In genomic region chrX:13747836-13748235, GRCh38 we compare ENCODE assay signal across 8 cellular contexts. TPM values are rescaled to one million over a fixed set of nuclear protein-coding genes. Genes with fewer than 3 reads are reported as not detected.
DNase-seq lines count a peak whose midpoint lies in the region; ATAC-seq and TF ChIP-seq lines count a peak whose summit lies in the region.

No MANE protein-coding gene starts in this region.

- peaks cover 46% of the 10 kb centered on the region for H3K4me1 ChIP-seq in OCI-LY7 (ENCODE audit: insufficient read depth, low read length, poor library complexity, severe bottlenecking)
- no peaks in the 10 kb centered on the region for H3K4me1 ChIP-seq in colonic mucosa

- H4K20me1 ChIP-seq in OCI-LY7 (ENCODE audit: insufficient read depth, low read length), result no peaks in the 10 kb centered on the region

- peaks cover 17% of the 10 kb centered on the region; the same call in 1 of the 2 replicates for H3K79me2 ChIP-seq in OCI-LY7 (ENCODE audit: insufficient read depth, low read depth, low read length)

- H3K9me3 ChIP-seq in OCI-LY7 (ENCODE audit: low read length), result no peaks in the 10 kb centered on the region
- no peaks in the 10 kb centered on the region for H3K9me3 ChIP-seq in colonic mucosa

- intact Hi-C loops in OCI-LY7 (cut with micrococcal nuclease; ENCODE audit: unreplicated experiment), result no loop called here
- intact Hi-C loops in colonic mucosa (cut with DNase I), result loop anchor here (5.0 kb wide), 1 partner anchor 91 kb away; no protein-coding TSS in a partner anchor

- H3K27ac ChIP-seq in OCI-LY7 (ENCODE audit: low read depth, low read length, poor library complexity, severe bottlenecking) (no peak overlapping the region), colonic mucosa (no peak overlapping the region)

- H3K36me3 Mint-ChIP-seq in memory B cell, result peaks cover 11% of the 10 kb centered on the region

- CTCF ChIA-PET in OCI-LY7 (lab: Charles Lee; ENCODE audit: unreplicated experiment), result no interaction called here

- no peak for TF ChIP-seq POLR2A in GM18505 (IDR thresholded peaks at IDR 0.05; ENCODE audit: borderline replicate concordance, extremely low read depth, insufficient read depth, insufficient read length)

- TF ChIP-seq CTCF in OCI-LY7 (conservative IDR thresholded peaks at IDR 0.05; ENCODE audit: low read length), result peak; percentile 69
- TF ChIP-seq CTCF in colonic mucosa (IDR thresholded peaks at IDR 0.05), result peak; percentile 48

- H3K9me2 ChIP-seq in OCI-LY7 (ENCODE audit: insufficient read depth, low read length), result no peaks in the 10 kb centered on the region

- H3K9ac ChIP-seq in colonic mucosa (ENCODE audit: low read depth in 2 of 2, low read length in 2 of 2), result no peak overlapping the region

- H3K27ac Mint-ChIP-seq in memory B cell, result peak overlapping the region; percentile 60

- H3K27me3 ChIP-seq in colonic mucosa, result no peaks in the 10 kb centered on the region

- no peaks in the 10 kb centered on the region for H3K27me3 Mint-ChIP-seq in memory B cell

- H3K36me3 ChIP-seq in OCI-LY7 (ENCODE audit: insufficient read depth, low read length), result peaks cover 94% of the 10 kb centered on the region
- no peaks in the 10 kb centered on the region for H3K36me3 ChIP-seq in colonic mucosa

- BruUV-seq in OCI-LY7 (replicated peaks; lab: Mats Ljungman, UMichigan), result no TSS peak

- H3K4me3 Mint-ChIP-seq in memory B cell, result no peak overlapping the region

- no peak overlapping the region for H3K4me2 ChIP-seq in OCI-LY7 (ENCODE audit: low read length)

- H3K4me3 ChIP-seq in OCI-LY7 (ENCODE audit: low read depth, low read length, poor library complexity, severe bottlenecking), result no peak overlapping the region
- no peak overlapping the region for H3K4me3 ChIP-seq in colonic mucosa

- POLR2A ChIA-PET in OCI-LY7 (lab: Charles Lee), result interaction anchor here (1.1 to 2.8 kb wide), 2 partner anchors 10 to 12 kb away, joined by 3 to 20 read pairs; no protein-coding TSS in a partner anchor

- no peaks in the 10 kb centered on the region for H3K9me3 Mint-ChIP-seq in memory B cell

- ATAC-seq in memory B cell (ENCODE audit: low read depth) (no peak), GM18505 (IDR thresholded peaks at IDR 0.05; ENCODE audit: unreplicated experiment) (no peak)

- peaks cover 21% of the 10 kb centered on the region for H3K4me1 Mint-ChIP-seq in memory B cell

- no peak overlapping the region for H2AFZ ChIP-seq in OCI-LY7 (ENCODE audit: low read length)

- DNase-seq in AG08396 (ENCODE audit: low spot score) (peak; percentile 45), GDM1 (lab: John Stamatoyannopoulos, UW) (peak; percentile 5), OCI-LY7 (ENCODE audit: low spot score) (peak; percentile 46), colonic mucosa (peak; percentile 40), memory B cell (ENCODE audit: low spot score in 2 of 2) (no peak), cortex of kidney (lab: John Stamatoyannopoulos, UW) (no peak)
- no peak for DNase-seq in stimulated activated naive CD4-positive, alpha-beta T cell treated with Interleukin-2 at 50 U/mL for 16 hours (lab: John Stamatoyannopoulos, UW)

RNA-seq across cellular contexts. Expression of gene OFD1, which starts 13.3 kb away (rescaled TPM):
- 60.7 and 71.0 TPM in 2 replicates for total RNA-seq in OCI-LY7 (2014; rRNA removed; shearing (Covaris generic))
- 64.7 and 69.8 TPM in 2 replicates for total RNA-seq in OCI-LY7 (2022)
- total RNA-seq in colonic mucosa, result 10 to 100 TPM; 29.9 to 35.5 TPM

RNA-seq across cellular contexts. Expression of gene TRAPPC2, which starts 13.4 kb away (rescaled TPM):
- total RNA-seq in OCI-LY7 (2014; rRNA removed; shearing (Covaris generic)), result 16.4 and 22.2 TPM in 2 replicates
- 27.0 and 32.3 TPM in 2 replicates for total RNA-seq in OCI-LY7 (2022)
- total RNA-seq in colonic mucosa, result 10 to 100 TPM; 20.4 to 20.9 TPM

RNA-seq across cellular contexts. Expression of gene RAB9A, which starts 58.9 kb away (rescaled TPM):
- total RNA-seq in OCI-LY7 (2014; rRNA removed; shearing (Covaris generic)), result 11.2 and 14.1 TPM in 2 replicates
- total RNA-seq in OCI-LY7 (2022), result 9.4 and 11.7 TPM in 2 replicates
- total RNA-seq in colonic mucosa, result 10 to 100 TPM; 23.0 to 67.1 TPM

Comparison
In these comparisons a context has a peak if more than half of its experiments do, and no peak if none do; other contexts are left out.
1. DNase-seq: peak in AG08396 (single experiment), GDM1 (single experiment), OCI-LY7 (single experiment) and colonic mucosa (single experiment); none in memory B cell (0 of 2), cortex of kidney (single experiment) and stimulated activated naive CD4-positive, alpha-beta T cell treated with Interleukin-2 at 50 U/mL for 16 hours (single experiment).